1 cellular context compared by ENCODE assay signal in the genomic region with DNA sequence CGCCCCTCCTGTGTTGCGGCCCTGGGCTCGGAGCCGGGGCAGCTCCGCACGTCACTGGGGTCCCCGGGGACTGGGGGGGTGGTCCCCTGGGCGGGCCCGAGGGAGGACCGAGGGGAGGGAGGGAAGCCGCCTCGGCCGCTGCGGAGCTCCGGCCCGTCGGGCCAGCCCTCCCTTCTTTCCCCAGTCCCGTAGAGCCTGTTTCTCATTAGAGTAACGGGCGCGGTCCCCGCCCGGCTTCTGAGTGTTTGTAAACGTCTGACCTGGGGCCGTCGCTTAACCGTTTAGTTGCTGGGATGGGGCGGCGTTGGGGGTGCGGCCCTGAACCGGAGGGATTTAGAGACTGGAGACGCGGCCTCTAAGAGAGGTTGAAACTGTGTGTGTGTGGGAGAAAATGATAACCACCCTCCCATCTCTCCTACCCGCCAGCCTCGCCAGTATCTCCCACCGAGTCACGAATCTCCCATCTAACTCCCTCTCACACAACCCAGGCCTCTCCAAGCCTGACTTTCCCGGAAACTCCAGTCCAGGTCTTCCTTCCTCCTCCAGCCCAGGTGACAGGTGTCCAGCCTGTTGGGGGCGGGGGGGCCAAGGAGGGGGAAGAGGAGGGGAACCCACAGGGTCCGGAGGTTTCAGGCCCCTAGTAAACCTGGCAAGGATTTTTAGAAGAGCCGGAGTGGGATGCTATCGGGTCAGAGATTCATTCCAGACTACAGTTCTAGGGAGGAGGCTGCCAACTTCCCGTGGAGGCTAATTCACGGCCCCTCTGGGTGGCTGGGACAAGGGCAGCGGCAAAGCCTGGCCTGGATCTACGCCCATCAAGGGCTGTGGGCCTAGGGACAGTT.
TF ChIP-seq lines count a peak whose summit lies in the region.

No MANE protein-coding gene starts in this region.

TF ChIP-seq in H1, 55 proteins besides CTCF, POLR2A, EP300 and RAD21:
- 0 out of 2 replicates have a peak, but pooled peaks have one; percentile 17 for TF ChIP-seq PHF8 (conservative IDR thresholded peaks at IDR 0.05; ENCODE audit: low read depth, low read length)
- TF ChIP-seq TCF12 (IDR thresholded peaks at IDR 0.05; ENCODE audit: low read depth, low read length), result 0 out of 2 replicates have a peak, but pooled peaks have one; percentile 39
- peak; percentile 72 to 79; a peak in 3 of 4 replicates for TF ChIP-seq SIN3A (conservative IDR thresholded peaks at IDR 0.05 in 1 of 2, IDR thresholded peaks at IDR 0.05 in 1 of 2; ENCODE audit: low read depth in 1 of 2, low read length in 2 of 2)
- no peak for TF ChIP-seq TAF1 (IDR thresholded peaks at IDR 0.05; ENCODE audit: low read depth, low read length)
- no peak for TF ChIP-seq SUZ12 (IDR thresholded peaks at IDR 0.05; ENCODE audit: low read length)
- TF ChIP-seq HDAC2 (IDR thresholded peaks at IDR 0.05; ENCODE audit: borderline replicate concordance in 1 of 2, low read depth in 2 of 2, low read length in 2 of 2), result peak in 1 of 2 experiments; percentile 33; a peak in 1 of 4 replicates
- TF ChIP-seq CEBPB (IDR thresholded peaks at IDR 0.05; ENCODE audit: low read depth, low read length), result no peak
- TF ChIP-seq SP1 (IDR thresholded peaks at IDR 0.05; ENCODE audit: low read depth, low read length), result peak; percentile 97
- peak; percentile 43 for TF ChIP-seq ASH2L (IDR thresholded peaks at IDR 0.05; ENCODE audit: low read length)
- TF ChIP-seq RBBP5 (IDR thresholded peaks at IDR 0.05; ENCODE audit: borderline replicate concordance, low read depth, low read length), result 0 out of 2 replicates have a peak, but pooled peaks have one; percentile 8
